ENCODE assay signal across 7 cellular contexts in genomic region chr4:3151238-3151637, GRCh38.
DNase-seq lines count a peak whose midpoint lies in the region; TF ChIP-seq lines count a peak whose summit lies in the region.
"Not testable (repeated sequence)": the region's sequence is repeated elsewhere in the genome, so short reads cannot be mapped to it uniquely, and the experiment has no call there.

No MANE protein-coding gene starts in this region.

- not testable (repeated sequence) for H3K27me3 Mint-ChIP-seq in activated CD4-positive, alpha-beta T cell treated with anti-CD3 and anti-CD28 coated beads, Interleukin-2, amount 10 ng/mL, durations not matched to agents 7 days and 5 days; endothelial cell (ENCODE audit: unreplicated experiment)

- POLR2A ChIA-PET in activated CD4-positive, alpha-beta T cell treated with anti-CD3 and anti-CD28 coated beads, Interleukin-2, amount 10 ng/mL, durations not matched to agents 7 days and 5 days (lab: Charles Lee) = not testable (repeated sequence)

- H3F3A ChIP-seq in Loucy (ENCODE audit: low read depth) = not testable (repeated sequence)

- TF ChIP-seq CTCF in BE2C (IDR thresholded peaks at IDR 0.05; ENCODE audit: low read depth, low read length) (peak; percentile 20; the same call in 1 of the 2 replicates), Loucy (conservative IDR thresholded peaks at IDR 0.05; ENCODE audit: low read length) (peak; percentile 29), brain microvascular endothelial cell (IDR thresholded peaks at IDR 0.05; ENCODE audit: low read depth, low read length, missing control alignments) (peak; percentile 5)
- TF ChIP-seq CTCF in endothelial cell (IDR thresholded peaks at IDR 0.05; ENCODE audit: unreplicated experiment) = not testable (repeated sequence)

- not testable (repeated sequence) for H3K9me3 Mint-ChIP-seq in activated CD4-positive, alpha-beta T cell treated with anti-CD3 and anti-CD28 coated beads, Interleukin-2, amount 10 ng/mL, durations not matched to agents 7 days and 5 days; endothelial cell (ENCODE audit: unreplicated experiment)

- H3K18ac ChIP-seq in mesendoderm (ENCODE audit: low read length) = not testable (repeated sequence)

- H3K79me1 ChIP-seq in mesendoderm (ENCODE audit: low read length) = not testable (repeated sequence)

- DNase-seq in BE2C; activated CD4-positive, alpha-beta T cell treated with anti-CD3 and anti-CD28 coated beads, Interleukin-2, amount 10 ng/mL, durations not matched to agents 7 days and 5 days; brain microvascular endothelial cell; endothelial cell (ENCODE audit: low spot score): not testable (repeated sequence)
- DNase-seq in H7 = peak; percentile 42
- DNase-seq in mesendoderm = peak; percentile 12

- H4K8ac ChIP-seq in mesendoderm (ENCODE audit: low read depth, low read length) = not testable (repeated sequence)

- CTCF ChIA-PET in activated CD4-positive, alpha-beta T cell treated with anti-CD3 and anti-CD28 coated beads, Interleukin-2, amount 10 ng/mL, durations not matched to agents 7 days and 5 days (lab: Charles Lee) = interaction anchor here (1.2 kb wide), 1 partner anchor 23 kb away, joined by 3 read pairs; no protein-coding TSS in a partner anchor

- H3K36me3 ChIP-seq in BE2C (peaks cover 45% of the 10 kb centered on the region), H7 (replicated peaks; ENCODE audit: control insufficient read depth, insufficient read depth, low read length) (peaks cover 34% of the 10 kb centered on the region), Loucy (ENCODE audit: insufficient read depth, low read length) (peaks cover 65% of the 10 kb centered on the region; the same call in 1 of the 2 replicates), brain microvascular endothelial cell (replicated peaks) (peaks cover 43% of the 10 kb centered on the region), mesendoderm (ENCODE audit: control insufficient read depth, insufficient read depth, low read length) (peaks cover 16% of the 10 kb centered on the region)

- not testable (repeated sequence) for H3K4ac ChIP-seq in mesendoderm (ENCODE audit: low read depth, low read length)

- not testable (repeated sequence) for H3K4me3 ChIP-seq in BE2C (ENCODE audit: low read depth, low read length); H7 (ENCODE audit: insufficient read depth, low read depth, low read length); Loucy (ENCODE audit: low read length, poor library complexity, severe bottlenecking); brain microvascular endothelial cell (ENCODE audit: low read depth, low read length); mesendoderm (ENCODE audit: low read length)

- in situ Hi-C loops in brain microvascular endothelial cell (cut with HindIII; ENCODE audit: low pct_ligation_motif_present, low sequenced_read_pairs) = not testable (repeated sequence)

- not testable (repeated sequence) for H3K9ac ChIP-seq in Loucy (ENCODE audit: low read depth, low read length, poor library complexity, severe bottlenecking); mesendoderm (ENCODE audit: low read length)

- not testable (repeated sequence) for H3K27ac ChIP-seq in brain microvascular endothelial cell; mesendoderm (ENCODE audit: low read depth, low read length)

- no CpG with 5 or more reads among the region's 1 CpG for WGBS in mesendoderm (ENCODE audit: extremely low coverage, insufficient coverage, low lambda C conversion rate)

- not testable (repeated sequence) for H3K4me1 ChIP-seq in BE2C; Loucy (ENCODE audit: insufficient read depth, low read length, poor library complexity, severe bottlenecking); mesendoderm (ENCODE audit: control insufficient read depth, low read depth, low read length)

- not testable (repeated sequence) for H3K4me2 ChIP-seq in Loucy (ENCODE audit: low read depth, low read length, poor library complexity, severe bottlenecking); mesendoderm (ENCODE audit: low read length)

- not testable (repeated sequence) for H3K27me3 ChIP-seq in BE2C; H7 (ENCODE audit: control insufficient read depth, insufficient read depth, low read length); Loucy (ENCODE audit: insufficient read depth, low read length, poor library complexity, severe bottlenecking); brain microvascular endothelial cell (replicated peaks); mesendoderm (ENCODE audit: insufficient read depth, low read length, poor library complexity)

- H2BK15ac ChIP-seq in mesendoderm (replicated peaks; ENCODE audit: low read depth) = not testable (repeated sequence)

- H3K79me2 ChIP-seq in Loucy (ENCODE audit: insufficient read depth, low read length); mesendoderm (ENCODE audit: control insufficient read depth, insufficient read depth, low read length): not testable (repeated sequence)

- H3K56ac ChIP-seq in mesendoderm (ENCODE audit: low read length) = not testable (repeated sequence)

- not testable (repeated sequence) for H3K4me1 Mint-ChIP-seq in activated CD4-positive, alpha-beta T cell treated with anti-CD3 and anti-CD28 coated beads, Interleukin-2, amount 10 ng/mL, durations not matched to agents 7 days and 5 days; endothelial cell (ENCODE audit: unreplicated experiment)

- not testable (repeated sequence) for H3K4me3 Mint-ChIP-seq in activated CD4-positive, alpha-beta T cell treated with anti-CD3 and anti-CD28 coated beads, Interleukin-2, amount 10 ng/mL, durations not matched to agents 7 days and 5 days
- peak overlapping the region; percentile 49 for H3K4me3 Mint-ChIP-seq in endothelial cell (ENCODE audit: unreplicated experiment)

- H4K5ac ChIP-seq in mesendoderm (ENCODE audit: low read length) = not testable (repeated sequence)

- not testable (repeated sequence) for H2BK120ac ChIP-seq in mesendoderm (ENCODE audit: low read depth, low read length)

- H2AFZ ChIP-seq in Loucy (ENCODE audit: low read length) = not testable (repeated sequence)

- not testable (repeated sequence) for H2BK5ac ChIP-seq in mesendoderm (ENCODE audit: low read length)

- peak overlapping the region; percentile 65 for H3K27ac Mint-ChIP-seq in activated CD4-positive, alpha-beta T cell treated with anti-CD3 and anti-CD28 coated beads, Interleukin-2, amount 10 ng/mL, durations not matched to agents 7 days and 5 days
- not testable (repeated sequence) for H3K27ac Mint-ChIP-seq in endothelial cell (ENCODE audit: unreplicated experiment)

- H2AK5ac ChIP-seq in mesendoderm (ENCODE audit: low read length) = not testable (repeated sequence)

- not testable (repeated sequence) for H3K23ac ChIP-seq in mesendoderm (ENCODE audit: low read length)

- peaks cover 59% of the 10 kb centered on the region for H3K36me3 Mint-ChIP-seq in activated CD4-positive, alpha-beta T cell treated with anti-CD3 and anti-CD28 coated beads, Interleukin-2, amount 10 ng/mL, durations not matched to agents 7 days and 5 days (ENCODE audit: low read depth)
- peaks cover 41% of the 10 kb centered on the region for H3K36me3 Mint-ChIP-seq in endothelial cell (ENCODE audit: low read depth, unreplicated experiment)

- not testable (repeated sequence) for H3K9me3 ChIP-seq in BE2C; Loucy (ENCODE audit: insufficient read depth, low read depth, low read length)

- not testable (repeated sequence) for H3K9me2 ChIP-seq in Loucy (replicated peaks; ENCODE audit: low read depth, low read length)

- H4K20me1 ChIP-seq in Loucy (ENCODE audit: insufficient read depth, low read length, poor library complexity, severe bottlenecking) = not testable (repeated sequence)
